8 cellular contexts compared by ENCODE assay signal in the genomic region with DNA sequence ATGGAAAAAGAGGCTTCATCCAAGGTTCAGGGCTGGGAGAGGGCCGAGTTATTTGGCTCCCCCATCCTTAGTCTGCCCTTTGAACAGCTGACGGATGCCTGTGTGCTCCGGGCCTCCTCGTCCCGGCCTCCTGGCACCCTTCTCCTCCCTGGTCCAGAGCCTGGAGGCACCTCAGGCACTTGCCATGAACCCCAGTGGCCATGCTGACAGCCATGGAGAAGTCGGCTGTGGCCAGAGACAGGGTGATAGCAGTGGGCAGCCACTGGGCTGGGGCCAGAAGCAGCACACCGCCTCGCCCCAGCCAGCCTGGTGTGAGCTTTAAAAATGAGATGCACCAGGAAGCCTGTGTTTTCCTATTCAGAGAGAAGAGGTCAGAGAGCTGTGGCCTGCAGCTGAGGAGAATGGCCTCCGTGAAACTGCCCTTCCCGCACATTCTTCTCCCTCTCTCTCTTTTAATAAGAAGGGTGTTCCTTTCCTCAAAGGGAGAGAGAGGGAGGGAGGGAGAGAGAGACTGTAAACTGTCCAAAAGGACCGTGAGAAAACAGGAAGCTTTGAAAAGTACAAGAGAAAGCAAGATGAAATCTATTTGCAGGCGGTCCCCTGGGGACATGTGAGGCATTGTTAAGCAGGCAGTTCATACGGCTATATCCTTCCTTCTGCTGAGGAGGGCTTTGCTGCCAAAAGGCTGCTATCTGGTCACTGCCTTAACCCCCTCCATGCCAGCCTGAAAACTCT. TPM values are rescaled to one million over a fixed set of nuclear protein-coding genes. Genes with fewer than 3 reads are reported as not detected.
DNase-seq lines count a peak whose midpoint lies in the region; ATAC-seq and TF ChIP-seq lines count a peak whose summit lies in the region.

No MANE protein-coding gene starts in this region.

- H3K36me3 ChIP-seq in SK-N-MC (ENCODE audit: insufficient read depth, low read length) (no peaks in the 10 kb centered on the region), gastroesophageal sphincter (no peaks in the 10 kb centered on the region), rectal smooth muscle tissue (ENCODE audit: control insufficient read depth, insufficient read depth, low read length) (no peaks in the 10 kb centered on the region)
- no peaks in the 10 kb centered on the region for H3K36me3 ChIP-seq in CD8-positive, alpha-beta memory T cell (ENCODE audit: insufficient read depth, low read length)

- peaks cover 5 to 67% (median 31%) of the 10 kb centered on the region in 3 donors for H3K4me1 ChIP-seq in gastroesophageal sphincter
- peaks cover 20% of the 10 kb centered on the region for H3K4me1 ChIP-seq in rectal smooth muscle tissue (ENCODE audit: control insufficient read depth, insufficient read depth, low read length)
- H3K4me1 ChIP-seq in CD8-positive, alpha-beta memory T cell (ENCODE audit: insufficient read depth, low read length), result no peaks in the 10 kb centered on the region

- H3K27me3 ChIP-seq in gastroesophageal sphincter (no peaks in the 10 kb centered on the region), rectal smooth muscle tissue (ENCODE audit: control insufficient read depth, insufficient read depth, low read length) (no peaks in the 10 kb centered on the region)
- no peaks in the 10 kb centered on the region for H3K27me3 ChIP-seq in CD8-positive, alpha-beta memory T cell (ENCODE audit: insufficient read depth, low read length, poor library complexity, severe bottlenecking)

- no peak overlapping the region for H3K27ac Mint-ChIP-seq in CD8-positive, alpha-beta memory T cell

- peaks cover 2 to 3% of the 10 kb centered on the region in 2 donors for H3K27me3 Mint-ChIP-seq in CD8-positive, alpha-beta memory T cell

- H3K36me3 Mint-ChIP-seq in CD8-positive, alpha-beta memory T cell, result no peaks in the 10 kb centered on the region

- no peaks in the 10 kb centered on the region for H3K9me3 ChIP-seq in SK-N-MC (ENCODE audit: low read depth, low read length)
- H3K9me3 ChIP-seq in gastroesophageal sphincter, result no peaks in the 10 kb centered on the region
- H3K9me3 ChIP-seq in CD8-positive, alpha-beta memory T cell (ENCODE audit: low read length), result no peaks in the 10 kb centered on the region

- POLR2A ChIA-PET in CD8-positive, alpha-beta memory T cell (lab: Charles Lee), result no interaction called here

- no peak for TF ChIP-seq CTCF in gastroesophageal sphincter (IDR thresholded peaks at IDR 0.05)

- no peak overlapping the region for H3K9ac ChIP-seq in SK-N-MC (ENCODE audit: insufficient read length)
- H3K9ac ChIP-seq in rectal smooth muscle tissue (ENCODE audit: low read length), result no peak overlapping the region

- H3K4me3 Mint-ChIP-seq in CD8-positive, alpha-beta memory T cell, result no peak overlapping the region

- ATAC-seq in GM18861 (IDR thresholded peaks at IDR 0.05; ENCODE audit: unreplicated experiment) (peak; percentile 92), HG02884 (IDR thresholded peaks at IDR 0.05; ENCODE audit: unreplicated experiment) (peak; percentile 89), gastroesophageal sphincter (peak; percentile 81)
- ATAC-seq in activated CD4-positive, CD25-positive, alpha-beta regulatory T cell treated with anti-CD3 and anti-CD28 coated beads, Interleukin-2, amount 50 U/mL, for 24 hours, result no peak

- no peaks in the 10 kb centered on the region for H3K4me1 Mint-ChIP-seq in CD8-positive, alpha-beta memory T cell

- no peak overlapping the region for H3K27ac ChIP-seq in SK-N-MC
- peak overlapping the region; percentile 51 to 88 (median 85) for H3K27ac ChIP-seq in gastroesophageal sphincter
- H3K27ac ChIP-seq in rectal smooth muscle tissue (ENCODE audit: low read depth, low read length), result peak overlapping the region; percentile 85
- H3K27ac ChIP-seq in CD8-positive, alpha-beta memory T cell (ENCODE audit: low read depth, low read length), result no peak overlapping the region

- CTCF ChIA-PET in CD8-positive, alpha-beta memory T cell (lab: Charles Lee), result no interaction called here

- TF ChIP-seq EP300 in gastroesophageal sphincter (IDR thresholded peaks at IDR 0.05), result no peak

- DNase-seq in SK-N-MC (ENCODE audit: low read depth, low spot score) (peak; percentile 12), NCI-H1930 (lab: John Stamatoyannopoulos, UW) (no peak)
- DNase-seq in CD8-positive, alpha-beta memory T cell, result no peak

- peak overlapping the region; percentile 23; the same call in 1 of the 2 replicates for H3K4me3 ChIP-seq in SK-N-MC
- no peak overlapping the region for H3K4me3 ChIP-seq in gastroesophageal sphincter
- peak overlapping the region; percentile 34 for H3K4me3 ChIP-seq in rectal smooth muscle tissue (ENCODE audit: low read length)
- H3K4me3 ChIP-seq in CD8-positive, alpha-beta memory T cell (ENCODE audit: low read length), result no peak overlapping the region

- WGBS in gastroesophageal sphincter (ENCODE audit: low coverage in 1 of 2), 2 donors, result 3 to 18% methylated on average over 5 to 10 of the region's 13 CpGs

- no peak for TF ChIP-seq POLR2A in gastroesophageal sphincter (IDR thresholded peaks at IDR 0.05)

- peaks cover 0 to 1% (median 0%) of the 10 kb centered on the region in 5 donors for H3K9me3 Mint-ChIP-seq in CD8-positive, alpha-beta memory T cell

RNA-seq across cellular contexts. Expression of gene ZNF366, which starts 55.3 kb away (rescaled TPM):
- total RNA-seq in gastroesophageal sphincter, result 1 to 10 TPM; 2.8 to 6.5 (median 4.9) TPM
- not detected for total RNA-seq in CD8-positive, alpha-beta memory T cell
- not detected for polyA plus RNA-seq in CD8-positive, alpha-beta memory T cell

Comparison
In these comparisons a context has a peak if more than half of its experiments do, and no peak if none do; other contexts are left out.
1. ATAC-seq: peak in GM18861 (single experiment), HG02884 (single experiment) and gastroesophageal sphincter (single experiment); none in activated CD4-positive, CD25-positive, alpha-beta regulatory T cell treated with anti-CD3 and anti-CD28 coated beads, Interleukin-2, amount 50 U/mL, for 24 hours (0 of 2).
2. H3K27ac ChIP-seq: peak in gastroesophageal sphincter (4 of 4) and rectal smooth muscle tissue (single experiment); none in SK-N-MC (single experiment) and CD8-positive, alpha-beta memory T cell (single experiment).
3. H3K4me3 ChIP-seq: peak in SK-N-MC (single experiment) and rectal smooth muscle tissue (single experiment); none in gastroesophageal sphincter (0 of 2) and CD8-positive, alpha-beta memory T cell (single experiment).